ENCODE assay signal across 8 cellular contexts in genomic region chr1:11907275-11908138, GRCh38. TPM values are rescaled to one million over a fixed set of nuclear protein-coding genes. Genes with fewer than 3 reads are reported as not detected.
DNase-seq lines count a peak whose midpoint lies in the region; ATAC-seq and TF ChIP-seq lines count a peak whose summit lies in the region.

No MANE protein-coding gene starts in this region.

- H2BK120ac ChIP-seq in IMR-90 (ENCODE audit: low read depth, low read length) = peak overlapping the region; percentile 100

- no peaks in the 10 kb centered on the region for H3K79me1 ChIP-seq in IMR-90 (ENCODE audit: low read depth in 1 of 2, low read length in 2 of 2)

- peak overlapping the region; percentile 9 for H2AK9ac ChIP-seq in IMR-90 (replicated peaks; ENCODE audit: low read depth, low read length, poor library complexity)

- peak overlapping the region; percentile 56; the same call in 1 of the 2 replicates for H3K9ac ChIP-seq in IMR-90 (ENCODE audit: low read depth, low read length)
- H3K9ac ChIP-seq in OCI-LY1 (ENCODE audit: low read length) = peak overlapping the region; percentile 70

- no peaks in the 10 kb centered on the region for H3K4me1 Mint-ChIP-seq in Calu3 (ENCODE audit: low read depth, unreplicated experiment)

- H3K9me3 ChIP-seq in IMR-90 (ENCODE audit: control insufficient read depth, insufficient read depth, low read length) (no peaks in the 10 kb centered on the region), OCI-LY1 (ENCODE audit: low read length) (no peaks in the 10 kb centered on the region)

- no peak for TF ChIP-seq POLR2A in IMR-90 (IDR thresholded peaks at IDR 0.05; ENCODE audit: low read depth, low read length)

- peak overlapping the region; percentile 100 for H2BK5ac ChIP-seq in IMR-90 (ENCODE audit: low read depth, low read length, poor library complexity, severe bottlenecking)

- CTCF ChIA-PET in Calu3 (lab: Charles Lee) = interaction anchor here (0.7 to 1.8 kb wide), 6 partner anchors 55 to 257 kb away, joined by 3 to 10 read pairs (median 4); partner anchors contain the start of genes CLCN6 and MTHFR
- CTCF ChIA-PET in IMR-90 (lab: Yijun Ruan, JAX) = interaction anchor here (0.5 to 1.3 kb wide), 5 partner anchors 11 to 137 kb away, joined by 3 to 4 read pairs (median 3); partner anchors contain the start of gene MFN2

- H3K27ac Mint-ChIP-seq in Calu3 (ENCODE audit: unreplicated experiment) = peak overlapping the region; percentile 100

- H3F3A ChIP-seq in OCI-LY1 (ENCODE audit: insufficient read depth, low read length) = peaks cover 6% of the 10 kb centered on the region; the same call in 1 of the 2 replicates

- H4K20me1 ChIP-seq in IMR-90 (ENCODE audit: insufficient read depth, low read length) (peaks cover 9% of the 10 kb centered on the region; the same call in 1 of the 2 replicates), OCI-LY1 (ENCODE audit: insufficient read depth, low read length) (no peaks in the 10 kb centered on the region)

- no peak overlapping the region for H2BK15ac ChIP-seq in IMR-90 (ENCODE audit: low read depth, low read length)

- H3K36me3 ChIP-seq in IMR-90 (ENCODE audit: control insufficient read depth, insufficient read depth, low read length) (no peaks in the 10 kb centered on the region), OCI-LY1 (ENCODE audit: insufficient read depth, low read length) (no peaks in the 10 kb centered on the region)

- H3K23ac ChIP-seq in IMR-90 (ENCODE audit: low read depth, low read length) = peak overlapping the region; percentile 95; the same call in 1 of the 2 replicates

- WGBS in IMR-90 (ENCODE audit: extremely low coverage in 2 of 2, insufficient read length in 1 of 2), 2 experiments = 0% methylated on average over 10 of the region's 21 CpGs; no CpG with 5 or more reads in 1 of the 2 experiments

- peak overlapping the region; percentile 26; the same call in 1 of the 2 replicates for H3K4me3 ChIP-seq in IMR-90 (ENCODE audit: insufficient read depth, low read depth, low read length)
- H3K4me3 ChIP-seq in OCI-LY1 (ENCODE audit: low read depth, low read length, poor library complexity, severe bottlenecking) = peak overlapping the region; percentile 64

- peak overlapping the region; percentile 89; the same call in 1 of the 2 replicates for H4K5ac ChIP-seq in IMR-90 (ENCODE audit: low read depth, low read length)

- H3K4me2 ChIP-seq in IMR-90 (ENCODE audit: low read depth, low read length) (peak overlapping the region; percentile 83; the same call in 1 of the 2 replicates), OCI-LY1 (ENCODE audit: low read length) (peak overlapping the region; percentile 61)

- H2AFZ ChIP-seq in IMR-90 (replicated peaks; ENCODE audit: low read length, poor library complexity) (no peak overlapping the region), OCI-LY1 (ENCODE audit: low read length) (no peak overlapping the region)

- TF ChIP-seq RAD21 in IMR-90 (IDR thresholded peaks at IDR 0.05; ENCODE audit: low read length) = peak; percentile 61

- peak overlapping the region; percentile 98 for H3K18ac ChIP-seq in IMR-90 (ENCODE audit: low read depth, low read length)

- TF ChIP-seq CTCF in Calu3 (IDR thresholded peaks at IDR 0.05; ENCODE audit: unreplicated experiment) (no peak), IMR-90 (conservative IDR thresholded peaks at IDR 0.05; ENCODE audit: low read depth, low read length) (peak; percentile 77), OCI-LY1 (IDR thresholded peaks at IDR 0.05; ENCODE audit: low read length) (peak; percentile 85)

- DNase-seq in Calu3 (peak; percentile 82), IMR-90 (peak; percentile 95), activated T-cell treated with anti-CD3 and anti-CD28 coated beads for 24 hours (ENCODE audit: low read depth) (peak; percentile 76), epidermal melanocyte (ENCODE audit: insufficient read length, low spot score) (peak; percentile 92), middle frontal gyrus (ENCODE audit: extremely low spot score, low spot score) (peak; percentile 89)
- DNase-seq in stimulated activated CD8-positive, alpha-beta memory T cell treated with anti-CD3 and anti-CD28 coated beads, Interleukin-15, amount 100 ng/mL, for 48 hours (ENCODE audit: low read depth in 2 of 2) = peak; percentile 79 to 81

- H3K9me3 Mint-ChIP-seq in Calu3 (ENCODE audit: low read depth, unreplicated experiment) = no peaks in the 10 kb centered on the region

- BruUV-seq in Calu3 (replicated peaks; lab: Mats Ljungman, UMichigan) (no TSS peak), IMR-90 (replicated peaks; lab: Mats Ljungman, UMichigan) (no TSS peak)

- H3K27me3 ChIP-seq in IMR-90 (ENCODE audit: control insufficient read depth, insufficient read depth, low read length) (no peaks in the 10 kb centered on the region), OCI-LY1 (ENCODE audit: insufficient read depth, low read length) (no peaks in the 10 kb centered on the region)

- H3K27ac ChIP-seq in IMR-90 (ENCODE audit: insufficient read depth, low read length) = peak overlapping the region; percentile 70
- peak overlapping the region; percentile 97 for H3K27ac ChIP-seq in OCI-LY1 (ENCODE audit: low read depth, low read length, poor library complexity, severe bottlenecking)

- intact Hi-C loops in Calu3 (cut with micrococcal nuclease; ENCODE audit: unreplicated experiment) = loop anchor here (2.0 kb wide), 1 partner anchor 59 kb away; no protein-coding TSS in a partner anchor
- intact Hi-C loops in IMR-90 (cut with micrococcal nuclease) = loop anchor here (1.0 to 10.0 kb wide), 3 partner anchors 69 to 253 kb away; partner anchors contain the start of genes FBXO2, FBXO44 and MFN2

- H4K8ac ChIP-seq in IMR-90 (ENCODE audit: low read depth in 2 of 2, low read length in 2 of 2) = peak overlapping the region in 1 of 2 experiments; percentile 98; a peak in 3 of 4 replicates

- H3K9me2 ChIP-seq in OCI-LY1 (ENCODE audit: low read depth, low read length) = no peaks in the 10 kb centered on the region

- in situ Hi-C loops in IMR-90 (cut with MboI; ENCODE audit: low sequenced_read_pairs) = no loop called here

- peak overlapping the region; percentile 100 for H3K56ac ChIP-seq in IMR-90 (ENCODE audit: extremely low read depth, insufficient read depth, low read length)

- no peaks in the 10 kb centered on the region for H3K4me1 ChIP-seq in IMR-90 (ENCODE audit: control insufficient read depth, insufficient read depth, low read length)
- H3K4me1 ChIP-seq in OCI-LY1 (ENCODE audit: insufficient read depth, low read length, severe bottlenecking) = peaks cover 23% of the 10 kb centered on the region

- H3K9me1 ChIP-seq in IMR-90 (ENCODE audit: insufficient read depth, low read length) = no peaks in the 10 kb centered on the region

- peak overlapping the region; percentile 78 for H3K4me3 Mint-ChIP-seq in Calu3 (ENCODE audit: low read depth, unreplicated experiment)

- H3K27me3 Mint-ChIP-seq in Calu3 (ENCODE audit: unreplicated experiment) = no peaks in the 10 kb centered on the region

- POLR2A ChIA-PET in IMR-90 (lab: Charles Lee; ENCODE audit: unreplicated experiment) = interaction anchor here (0.5 to 2.1 kb wide), 11 partner anchors 11 to 130 kb away, joined by 3 to 14 read pairs (median 4); partner anchors contain the start of genes CLCN6, KIAA2013 and MFN2

- no peak overlapping the region; the same call in 1 of the 2 replicates for H2AK5ac ChIP-seq in IMR-90 (ENCODE audit: low read depth, low read length)

- peak overlapping the region; percentile 98 for H4K91ac ChIP-seq in IMR-90 (ENCODE audit: insufficient read depth, low read depth, low read length)

- peak overlapping the region; percentile 100 for H2BK20ac ChIP-seq in IMR-90 (ENCODE audit: low read depth, low read length)

- H3K36me3 Mint-ChIP-seq in Calu3 (ENCODE audit: insufficient read depth, unreplicated experiment) = peaks cover 26% of the 10 kb centered on the region

- ATAC-seq in GM21528 (IDR thresholded peaks at IDR 0.05; ENCODE audit: low FRiP score, unreplicated experiment) (peak; percentile 49), IMR-90 (ENCODE audit: low read depth) (peak; percentile 71)

- dilution Hi-C loops in IMR-90 (cut with HindIII; ENCODE audit: low sequenced_read_pairs, unreplicated experiment) = no loop called here

- peak overlapping the region; percentile 99 for H3K14ac ChIP-seq in IMR-90 (replicated peaks; ENCODE audit: low read depth, low read length)

- H3K4ac ChIP-seq in IMR-90 (ENCODE audit: low read depth, low read length) = peak overlapping the region; percentile 97

- H3K79me2 ChIP-seq in OCI-LY1 (ENCODE audit: insufficient read depth, low read length) = no peaks in the 10 kb centered on the region

TF ChIP-seq in IMR-90, 13 proteins besides CTCF, POLR2A, EP300 and RAD21 (continues in another document):
- TF ChIP-seq, protein P1, sequence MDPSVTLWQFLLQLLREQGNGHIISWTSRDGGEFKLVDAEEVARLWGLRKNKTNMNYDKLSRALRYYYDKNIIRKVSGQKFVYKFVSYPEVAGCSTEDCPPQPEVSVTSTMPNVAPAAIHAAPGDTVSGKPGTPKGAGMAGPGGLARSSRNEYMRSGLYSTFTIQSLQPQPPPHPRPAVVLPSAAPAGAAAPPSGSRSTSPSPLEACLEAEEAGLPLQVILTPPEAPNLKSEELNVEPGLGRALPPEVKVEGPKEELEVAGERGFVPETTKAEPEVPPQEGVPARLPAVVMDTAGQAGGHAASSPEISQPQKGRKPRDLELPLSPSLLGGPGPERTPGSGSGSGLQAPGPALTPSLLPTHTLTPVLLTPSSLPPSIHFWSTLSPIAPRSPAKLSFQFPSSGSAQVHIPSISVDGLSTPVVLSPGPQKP (IDR thresholded peaks at IDR 0.05; ENCODE audit: borderline replicate concordance, low read depth, low read length) = peak; percentile 43; the same call in 1 of the 2 replicates
- no peak for TF ChIP-seq MAFK (IDR thresholded peaks at IDR 0.05; ENCODE audit: low read depth, low read length)

RNA-seq across cellular contexts. Expression of gene KIAA2013, which starts 18.7 kb away (rescaled TPM):
- 33.7 and 37.8 TPM in 2 replicates for total RNA-seq in Calu3 (2022)
- 39.4 and 42.5 TPM in 2 replicates for total RNA-seq in IMR-90 (2012; rRNA removed)
- 88.1 and 100 TPM in 2 replicates for polyA plus RNA-seq in IMR-90 (2012; rRNA removed)
- polyA plus RNA-seq in IMR-90 (2012; cell fraction: cytosol; rRNA removed) = 62.7 and 128 TPM in 2 replicates
- polyA plus RNA-seq in IMR-90 (2012; cell fraction: nucleus; rRNA removed; ENCODE audit: low replicate concordance) = 28.7 and 70.2 TPM in 2 replicates

RNA-seq across cellular contexts. Expression of gene PLOD1, which starts 27.0 kb away (rescaled TPM):
- total RNA-seq in Calu3 (2022) (77.2 and 80.2 TPM in 2 replicates), IMR-90 (2012; rRNA removed) (236 and 283 TPM in 2 replicates)
- polyA plus RNA-seq in IMR-90 (2012; rRNA removed) = 609 and 635 TPM in 2 replicates
- 441 and 849 TPM in 2 replicates for polyA plus RNA-seq in IMR-90 (2012; cell fraction: cytosol; rRNA removed)
- 284 and 520 TPM in 2 replicates for polyA plus RNA-seq in IMR-90 (2012; cell fraction: nucleus; rRNA removed; ENCODE audit: low replicate concordance)

RNA-seq across cellular contexts. Expression of gene NPPB, which starts 48.8 kb away (rescaled TPM):
- total RNA-seq in Calu3 (2022) (not detected in 2 replicates), IMR-90 (2012; rRNA removed) (not detected in 2 replicates)
- polyA plus RNA-seq in IMR-90 (2012; rRNA removed) = 0.24 TPM in 1 of 2 replicates, not detected in the other
- 0.10 TPM in 1 of 2 replicates, not detected in the other for polyA plus RNA-seq in IMR-90 (2012; cell fraction: cytosol; rRNA removed)
- 0.16 TPM in 1 of 2 replicates, not detected in the other for polyA plus RNA-seq in IMR-90 (2012; cell fraction: nucleus; rRNA removed; ENCODE audit: low replicate concordance)

RNA-seq across cellular contexts. Expression of gene NPPA, which starts 59.9 kb away (rescaled TPM):
- not detected in 2 replicates for total RNA-seq in Calu3 (2022)
- not detected in 2 replicates for total RNA-seq in IMR-90 (2012; rRNA removed)
- polyA plus RNA-seq in IMR-90 (2012; rRNA removed) = not detected in 2 replicates
- not detected in 2 replicates for polyA plus RNA-seq in IMR-90 (2012; cell fraction: cytosol; rRNA removed)
- not detected in 2 replicates for polyA plus RNA-seq in IMR-90 (2012; cell fraction: nucleus; rRNA removed; ENCODE audit: low replicate concordance)

Comparison
In these comparisons a context has a peak if more than half of its experiments do, and no peak if none do; other contexts are left out.
1. Peak in every context shown above with its lines: DNase-seq, ATAC-seq, H3K4me3 ChIP-seq and H3K27ac ChIP-seq.